Comparison of ENCODE assay signal across 12 cellular contexts in the genomic region with DNA sequence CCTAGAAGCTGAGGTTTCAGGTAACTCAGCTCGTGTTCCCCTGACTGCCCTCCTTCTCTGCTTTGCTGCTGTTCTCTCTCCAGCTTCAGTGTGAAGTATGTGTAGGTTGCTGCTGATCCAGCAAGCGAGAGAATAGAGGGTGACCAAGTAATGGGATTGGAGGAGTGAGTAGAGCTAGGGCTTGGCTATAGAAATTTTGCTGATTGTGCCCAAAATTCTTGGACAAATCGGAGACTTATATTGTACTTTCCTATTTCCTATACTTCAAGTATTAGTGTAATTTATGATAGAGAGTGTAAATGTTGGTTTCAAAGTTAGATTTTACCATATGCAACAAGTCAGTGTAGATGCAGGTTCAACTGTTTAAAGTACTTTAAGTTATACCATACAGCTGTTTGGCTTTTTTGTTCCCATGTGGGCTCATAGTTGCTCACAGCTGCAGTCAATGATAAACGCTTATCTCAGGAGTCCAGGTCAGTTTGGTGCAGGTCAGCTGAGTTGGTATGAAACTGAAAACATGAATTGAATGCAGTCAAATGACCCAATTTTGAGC. TPM values are rescaled to one million over a fixed set of nuclear protein-coding genes. Genes with fewer than 3 reads are reported as not detected.
DNase-seq lines count a peak whose midpoint lies in the region; ATAC-seq, FAIRE-seq and TF ChIP-seq lines count a peak whose summit lies in the region.
"Had no signal": no experiment of that assay in that cellular context is flagged by ENCODE, and none has a peak within 500 bp of the region (broad histone marks: within the 10 kb centered on the region; RNA-seq: fewer than 3 reads in every experiment).

No MANE protein-coding gene starts in this region.

- POLR2A ChIA-PET in HepG2 (lab: Yijun Ruan, JAX) = no interaction called here

- no peaks in the 10 kb centered on the region for H4K20me1 ChIP-seq in HepG2 (ENCODE audit: insufficient read depth, low read length)

- H3K9ac ChIP-seq in HepG2 (ENCODE audit: insufficient read depth, low read depth, low read length) = no peak overlapping the region

- peak; percentile 40 for ATAC-seq in GM18870 (IDR thresholded peaks at IDR 0.05; ENCODE audit: unreplicated experiment)
- peak; percentile 39 for ATAC-seq in GM21825 (IDR thresholded peaks at IDR 0.05; ENCODE audit: unreplicated experiment)
- ATAC-seq in HG03520 (IDR thresholded peaks at IDR 0.05; ENCODE audit: unreplicated experiment) = peak; percentile 60
- peak; percentile 50; the same call in 2 of the 3 replicates for ATAC-seq in HepG2

- H3K27me3 ChIP-seq in HepG2 (ENCODE audit: control insufficient read depth in 1 of 2, insufficient read depth in 2 of 2, low read length in 2 of 2) = no peaks in the 10 kb centered on the region
- H3K27me3 ChIP-seq: hepatocyte had no signal

- TF ChIP-seq POLR2A in HepG2 (IDR thresholded peaks at IDR 0.05; ENCODE audit: insufficient read depth in 1 of 2, low read depth in 2 of 2, low read length in 2 of 2) = no peak

- H3K4me1 ChIP-seq in HepG2 (ENCODE audit: insufficient read depth, low read length) = peaks cover 11% of the 10 kb centered on the region

- no TSS peak for BruUV-seq in HepG2 (replicated peaks; lab: Mats Ljungman, UMichigan)

- no peaks in the 10 kb centered on the region for H3K36me3 ChIP-seq in HepG2 (replicated peaks in 1 of 2; ENCODE audit: control insufficient read depth in 1 of 2, insufficient read depth in 2 of 2, low read length in 2 of 2)

- intact Hi-C loops in HepG2 (cut with micrococcal nuclease; ENCODE audit: unreplicated experiment) = no loop called here

- TF ChIP-seq CTCF in HepG2 (CRISPR knock-in tag; IDR thresholded peaks at IDR 0.05) = no peak

- DNase-seq in HepG2 (ENCODE audit: low spot score) = no peak
- DNase-seq in UCSD-AML1 (lab: John Stamatoyannopoulos, UW; ENCODE audit: unreplicated experiment) = no peak
- DNase-seq in SK-N-DZ (ENCODE audit: low spot score) = no peak
- DNase-seq in stimulated activated CD4-positive, alpha-beta T cell treated with anti-CD3 and anti-CD28 coated beads, Interleukin-4, amount 100 ng/mL, for 1 hour = no peak
- DNase-seq in NCI-H146 treated with DMSO at 0.1 percent for 48 hours (lab: John Stamatoyannopoulos, UW; ENCODE audit: unreplicated experiment) = no peak
- DNase-seq: activated CD4-positive, alpha-beta T cell treated with anti-CD3 and anti-CD28 coated beads for 4 hours; NCI-H2171; SHP77 had no signal

- H3K4me3 ChIP-seq in HepG2 (replicated peaks in 1 of 3; ENCODE audit: insufficient read depth in 1 of 3, low read depth in 2 of 3, low read length in 3 of 3) = no peak overlapping the region
- H3K4me3 ChIP-seq: hepatocyte had no signal

- no peak overlapping the region for H2AFZ ChIP-seq in HepG2 (ENCODE audit: low read length)
- H2AFZ ChIP-seq: hepatocyte had no signal

- H3K9me3 ChIP-seq in HepG2 (ENCODE audit: low read length) = no peaks in the 10 kb centered on the region

- H3K79me2 ChIP-seq in HepG2 (ENCODE audit: insufficient read depth, low read length) = peaks cover 22% of the 10 kb centered on the region

- TF ChIP-seq RAD21 in HepG2 (CRISPR knock-in tag; IDR thresholded peaks at IDR 0.05) = no peak

- in situ Hi-C loops in HepG2 (cut with HindIII; ENCODE audit: extremely low pct_ligation_motif_present, low pct_unique_long_range_greater_than_20kb) = no loop called here

- FAIRE-seq in HepG2 (lab: Jason Lieb, UNC) = no peak

- CTCF ChIA-PET in HepG2 (lab: Yijun Ruan, JAX; ENCODE audit: low intra/inter-chr PET ratio, low total read pairs) = no interaction called here

- H3K27ac ChIP-seq in HepG2 (ENCODE audit: extremely low read length, insufficient read depth, low read length) = no peak overlapping the region
- H3K27ac ChIP-seq: hepatocyte had no signal

- TF ChIP-seq EP300 in HepG2 (IDR thresholded peaks at IDR 0.05; ENCODE audit: low read depth in 2 of 2, low read length in 2 of 2) (no peak), HepG2 (CRISPR knock-in tag; IDR thresholded peaks at IDR 0.05; ENCODE audit: borderline replicate concordance) (no peak)

- 83% methylated on average over 4 of the region's 4 CpGs for WGBS in HepG2 (ENCODE audit: low lambda C conversion rate)

- H3K4me2 ChIP-seq in HepG2 (ENCODE audit: low read depth, low read length) = no peak overlapping the region
- H3K4me2 ChIP-seq: hepatocyte had no signal

TF ChIP-seq in HepG2, 621 proteins besides CTCF, POLR2A, EP300 and RAD21:
- TF ChIP-seq MAFK (conservative IDR thresholded peaks at IDR 0.05 in 1 of 2, IDR thresholded peaks at IDR 0.05 in 1 of 2; ENCODE audit: low read length in 2 of 2) = peak; percentile 60 to 74; a peak in 3 of 4 replicates
- no peak for TF ChIP-seq SCMH1 (CRISPR knock-in tag; IDR thresholded peaks at IDR 0.05; ENCODE audit: borderline replicate concordance)

RNA-seq across cellular contexts. Expression of a gene that starts 48.0 kb away (rescaled TPM):
- 23.0 and 24.3 TPM in 2 replicates for total RNA-seq in HepG2 (2016; rRNA removed; fragmentation: Illumina TruSeq; extraction: Trizol)
- total RNA-seq in HepG2 (2016; cell fraction: cytosol; rRNA removed; fragmentation: Illumina TruSeq; extraction: Trizol; ENCODE audit: low read depth) = 4.9 and 6.3 TPM in 2 replicates
- total RNA-seq in HepG2 (2016; cell fraction: insoluble cytoplasmic fraction; rRNA removed; fragmentation: Illumina TruSeq; extraction: Trizol) = 22.0 and 23.7 TPM in 2 replicates
- total RNA-seq in HepG2 (2016; cell fraction: membrane; rRNA removed; fragmentation: Illumina TruSeq; extraction: Trizol) = 5.0 and 6.3 TPM in 2 replicates
- 35.9 and 37.8 TPM in 2 replicates for total RNA-seq in HepG2 (2016; cell fraction: nucleus; rRNA removed; fragmentation: Illumina TruSeq; extraction: Trizol)
- 17.2 and 19.2 TPM in 2 replicates for polyA plus RNA-seq in HepG2 (2011; rRNA removed)
- 13.6 and 17.3 TPM in 2 replicates for polyA plus RNA-seq in HepG2 (2011; cell fraction: cytosol; rRNA removed)
- 22.9 and 26.6 TPM in 2 replicates for polyA plus RNA-seq in HepG2 (2011; cell fraction: nucleus; rRNA removed)
- 12.4 and 13.7 TPM in 2 replicates for polyA plus RNA-seq in HepG2 (2012)
- 0.24 and 0.32 TPM in 2 replicates for polyA plus RNA-seq in HepG2 (2016; cell fraction: cytosol; fragmentation: Illumina TruSeq; extraction: Trizol; ENCODE audit: low read depth)
- 12.6 and 13.0 TPM in 2 replicates for polyA plus RNA-seq in HepG2 (2016; cell fraction: insoluble cytoplasmic fraction; fragmentation: Illumina TruSeq; extraction: Trizol; ENCODE audit: low read depth)
- polyA plus RNA-seq in HepG2 (2016; cell fraction: membrane; fragmentation: Illumina TruSeq; extraction: Trizol; ENCODE audit: low read depth) = 0.80 and 1.2 TPM in 2 replicates
- 21.9 and 25.9 TPM in 2 replicates for polyA plus RNA-seq in HepG2 (2016; cell fraction: nucleus; fragmentation: Illumina TruSeq; extraction: Trizol; ENCODE audit: insufficient read depth, low read depth)
- polyA minus RNA-seq in HepG2 (2011; rRNA and poly(A)+ RNA removed; ENCODE audit: low replicate concordance) = 24.7 and 32.1 TPM in 2 replicates
- 18.1 and 20.7 TPM in 2 replicates for polyA minus RNA-seq in HepG2 (2011; cell fraction: cytosol; rRNA and poly(A)+ RNA removed)
- polyA minus RNA-seq in HepG2 (2011; cell fraction: nucleus; rRNA and poly(A)+ RNA removed) = 83.3 and 91.0 TPM in 2 replicates
- polyA plus RNA-seq in SK-N-DZ (2014; cell fraction: cytosol; rRNA removed) = 10.6 and 14.6 TPM in 2 replicates
- 15.4 and 34.3 TPM in 2 replicates for polyA plus RNA-seq in SK-N-DZ (2014; cell fraction: nucleus; rRNA removed)
